17 cellular contexts compared by ENCODE assay signal in genomic region chr18:69689081-69689759, GRCh38.
A peak's percentile ranks its signal among the peaks of the same experiment; 100 is the strongest.
DNase-seq lines count a peak whose midpoint lies in the region; FAIRE-seq and TF ChIP-seq lines count a peak whose summit lies in the region.
"Had no signal": no experiment of that assay in that cellular context is flagged by ENCODE, and none has a peak within 500 bp of the region (broad histone marks: within the 10 kb centered on the region; RNA-seq: fewer than 3 reads in every experiment).

No MANE protein-coding gene starts in this region.

- in situ Hi-C loops in astrocyte of the spinal cord (cut with HindIII; ENCODE audit: low sequenced_read_pairs): no loop called here

- no peaks in the 10 kb centered on the region for H3K9me3 ChIP-seq in small intestine (ENCODE audit: control insufficient read depth, low read depth)
- H3K9me3 ChIP-seq in effector memory CD4-positive, alpha-beta T cell (ENCODE audit: control insufficient read depth, low read length): no peaks in the 10 kb centered on the region
- H3K9me3 ChIP-seq in ovary: no peaks in the 10 kb centered on the region
- H3K9me3 ChIP-seq in colonic mucosa: no peaks in the 10 kb centered on the region
- H3K9me3 ChIP-seq: MG63 had no signal

- DNase-seq in HCEC 1CT (peak; percentile 57), astrocyte of the spinal cord (ENCODE audit: low read depth, low spot score) (peak; percentile 3), fibroblast of peridontal ligament (ENCODE audit: extremely low read depth) (peak; percentile 72), small intestine (no peak), Kasumi-1 (lab: John Stamatoyannopoulos, UW) (no peak), ovary (no peak), colonic mucosa (no peak)
- DNase-seq in effector memory CD4-positive, alpha-beta T cell: no peak
- DNase-seq: COR-L47; KBM-7; MG63; NCI-H1092 treated with DMSO at 0.1 percent for 48 hours; NCI-H1694 treated with DMSO at 0.1 percent for 48 hours; NCI-H69; NK-92 treated with Interleukin-12 subunit alpha and Interleukin-12 subunit beta, amount 100 ng/mL, for 24 hours had no signal

- no peak for TF ChIP-seq POLR2A in ovary (IDR thresholded peaks at IDR 0.05)

- H3K9ac ChIP-seq in colonic mucosa (ENCODE audit: low read depth in 2 of 2, low read length in 2 of 2): no peak overlapping the region

- intact Hi-C loops in ovary (cut with DNase I): no loop called here
- intact Hi-C loops in colonic mucosa (cut with DNase I): no loop called here

- 87 to 91% (median 88%) methylated on average over 3 of the region's 3 CpGs for WGBS in small intestine, 3 donors
- WGBS in ovary, 3 donors: 85 to 92% (median 91%) methylated on average over 3 of the region's 3 CpGs

- H3K27me3 ChIP-seq in small intestine (ENCODE audit: control insufficient read depth in 2 of 2, insufficient read depth in 2 of 2, low read length in 2 of 2) (no peaks in the 10 kb centered on the region), ovary (no peaks in the 10 kb centered on the region), colonic mucosa (no peaks in the 10 kb centered on the region)
- no peaks in the 10 kb centered on the region for H3K27me3 ChIP-seq in effector memory CD4-positive, alpha-beta T cell (replicated peaks; ENCODE audit: control insufficient read depth, insufficient read depth, low read length, poor library complexity, severe bottlenecking)
- H3K27me3 ChIP-seq: MG63 had no signal

- TF ChIP-seq CTCF in astrocyte of the spinal cord (IDR thresholded peaks at IDR 0.05; ENCODE audit: low read depth, low read length): no peak
- TF ChIP-seq CTCF in ovary (IDR thresholded peaks at IDR 0.05): no peak
- TF ChIP-seq CTCF in colonic mucosa (IDR thresholded peaks at IDR 0.05): no peak

- H3K4me3 ChIP-seq in astrocyte of the spinal cord (ENCODE audit: low read depth, low read length) (no peak overlapping the region), small intestine (ENCODE audit: low read depth in 1 of 2, low read length in 2 of 2) (no peak overlapping the region), ovary (no peak overlapping the region), colonic mucosa (no peak overlapping the region)
- no peak overlapping the region for H3K4me3 ChIP-seq in effector memory CD4-positive, alpha-beta T cell (ENCODE audit: insufficient read depth, low read depth, low read length, poor library complexity, severe bottlenecking)
- H3K4me3 ChIP-seq: MG63 had no signal

- H3K4me1 ChIP-seq in small intestine (ENCODE audit: control insufficient read depth in 2 of 2, insufficient read depth in 1 of 2, low read depth in 1 of 2, low read length in 1 of 2): no peaks in the 10 kb centered on the region
- H3K4me1 ChIP-seq in effector memory CD4-positive, alpha-beta T cell (ENCODE audit: control insufficient read depth, insufficient read depth, low read length, poor library complexity, severe bottlenecking): no peaks in the 10 kb centered on the region
- H3K4me1 ChIP-seq in ovary (ENCODE audit: insufficient read depth): no peaks in the 10 kb centered on the region
- no peaks in the 10 kb centered on the region for H3K4me1 ChIP-seq in colonic mucosa

- H3K36me3 ChIP-seq in small intestine (ENCODE audit: control insufficient read depth in 2 of 2, insufficient read depth in 2 of 2, low read length in 2 of 2) (no peaks in the 10 kb centered on the region), ovary (no peaks in the 10 kb centered on the region), colonic mucosa (no peaks in the 10 kb centered on the region)
- H3K36me3 ChIP-seq in effector memory CD4-positive, alpha-beta T cell (ENCODE audit: control insufficient read depth, insufficient read depth, low read length): no peaks in the 10 kb centered on the region
- H3K36me3 ChIP-seq: MG63 had no signal

- H3K27ac ChIP-seq in small intestine (ENCODE audit: low read depth in 1 of 2, low read length in 1 of 2) (no peak overlapping the region), ovary (no peak overlapping the region), colonic mucosa (no peak overlapping the region)
- H3K27ac ChIP-seq in effector memory CD4-positive, alpha-beta T cell (ENCODE audit: insufficient read depth, low read length, poor library complexity, severe bottlenecking): no peak overlapping the region
- H3K27ac ChIP-seq: C4-2B had no signal

- no peak for TF ChIP-seq EP300 in ovary (IDR thresholded peaks at IDR 0.05)

- FAIRE-seq in small intestine (lab: Jason Lieb, UNC): peak; percentile 41
- FAIRE-seq: GM12891 had no signal

Comparison
In these comparisons a context has a peak if more than half of its experiments do, and no peak if none do; other contexts are left out.
1. DNase-seq: peak in HCEC 1CT (single experiment), astrocyte of the spinal cord (single experiment) and fibroblast of peridontal ligament (single experiment); none in small intestine (single experiment), effector memory CD4-positive, alpha-beta T cell (0 of 3), Kasumi-1 (0 of 2), ovary (0 of 5) and colonic mucosa (single experiment).